In genomic region chr17:65813306-65813705, GRCh38 we compare ENCODE assay signal across 24 cellular contexts.
"Had no signal": no experiment of that assay in that cellular context is flagged by ENCODE, and none has a peak within 500 bp of the region (broad histone marks: within the 10 kb centered on the region; RNA-seq: fewer than 3 reads in every experiment).

No MANE protein-coding gene starts in this region.

- H3K27me3 ChIP-seq: MG63 had no signal

- DNase-seq: activated CD4-positive, alpha-beta memory T cell treated with anti-CD3 and anti-CD28 coated beads, Interleukin-2, amount 10 ng/mL, durations not matched to agents 7 days and 5 days; activated CD4-positive, alpha-beta T cell treated with anti-CD3 and anti-CD28 coated beads for 36 hours; activated CD4-positive, alpha-beta T cell treated with anti-CD3 and anti-CD28 coated beads, Interleukin-2, amount 50 U/mL, for 1 hour; activated gamma-delta T cell treated with Interleukin-2 at 50 U/mL for 16 hours; activated naive CD4-positive, alpha-beta T cell treated with anti-CD3 and anti-CD28 coated beads, Interleukin-2, amount 10 ng/mL, durations not matched to agents 7 days and 5 days; activated naive CD8-positive, alpha-beta T cell treated with anti-CD3 and anti-CD28 coated beads for 36 hours; activated T-cell treated with anti-CD3 and anti-CD28 coated beads, Interleukin-2, amount 50 U/mL, for 72 hours; anterior cingulate cortex; cerebellar nuclear complex; MG63; MV-4-11; NCI-H1092 treated with DMSO at 0.1 percent for 48 hours; NCI-H1417 treated with DMSO at 0.1 percent for 48 hours; NCI-H1694; NCI-H2029; NCI-H2107; NCI-H2171 treated with DMSO at 0.1 percent for 48 hours; NCI-H345; NCI-H510A; NCI-H526 treated with DMSO at 0.1 percent for 48 hours; NCI-H82; SIG-M5; T-helper 1 cell had no signal

- H3K36me3 ChIP-seq: MG63 had no signal

- H3K4me3 ChIP-seq: MG63 had no signal

- H3K27ac ChIP-seq: VCaP had no signal

- ATAC-seq: activated CD4-positive, alpha-beta T cell treated with anti-CD3 and anti-CD28 coated beads for 36 hours; activated T-cell treated with anti-CD3 and anti-CD28 coated beads, Interleukin-2, amount 50 U/mL, for 72 hours had no signal
